21 cellular contexts compared by ENCODE assay signal in genomic region chr15:74387141-74387541, GRCh38. TPM values are rescaled to one million over a fixed set of nuclear protein-coding genes. Genes with fewer than 3 reads are reported as not detected.
A peak's percentile ranks its signal among the peaks of the same experiment; 100 is the strongest.
DNase-seq lines count a peak whose midpoint lies in the region; ATAC-seq and TF ChIP-seq lines count a peak whose summit lies in the region.
"Had no signal": no experiment of that assay in that cellular context is flagged by ENCODE, and none has a peak within 500 bp of the region (broad histone marks: within the 10 kb centered on the region; RNA-seq: fewer than 3 reads in every experiment).

No MANE protein-coding gene starts in this region.

- H3K27ac ChIP-seq in Peyer's patch (peak overlapping the region in 1 of 4 donors; percentile 81), thymus (ENCODE audit: low read depth) (peak overlapping the region; percentile 64)
- H3K27ac ChIP-seq: brain microvascular endothelial cell, transverse colon had no signal

- WGBS in thymus, result 53% methylated on average over 13 of the region's 13 CpGs

- no peaks in the 10 kb centered on the region for H3K27me3 Mint-ChIP-seq in activated T-cell treated with anti-CD3 and anti-CD28 coated beads, Interleukin-2, amount 50 U/mL, for 24 hours
- no peaks in the 10 kb centered on the region for H3K27me3 Mint-ChIP-seq in activated T-cell treated with anti-CD3 and anti-CD28 coated beads, Interleukin-2, amount 50 U/mL, for 4 hours (ENCODE audit: low read depth)
- H3K27me3 Mint-ChIP-seq: activated naive CD8-positive, alpha-beta T cell; CD4-positive, alpha-beta memory T cell had no signal

- H3K4me1 Mint-ChIP-seq in activated T-cell treated with anti-CD3 and anti-CD28 coated beads, Interleukin-2, amount 50 U/mL, for 24 hours (ENCODE audit: low read depth), result peaks cover 78% of the 10 kb centered on the region
- H3K4me1 Mint-ChIP-seq in activated T-cell treated with anti-CD3 and anti-CD28 coated beads, Interleukin-2, amount 50 U/mL, for 4 hours (ENCODE audit: low read depth), result peaks cover 61% of the 10 kb centered on the region

- TF ChIP-seq POLR2A in Peyer's patch (IDR thresholded peaks at IDR 0.05), result no peak

- ATAC-seq in activated T-cell treated with anti-CD3 and anti-CD28 coated beads, Interleukin-2, amount 50 U/mL, for 4 hours, result no peak
- ATAC-seq in GM18868 (IDR thresholded peaks at IDR 0.05; ENCODE audit: unreplicated experiment), result no peak
- ATAC-seq: A549, gastroesophageal sphincter, left ventricle myocardium superior had no signal

- H3K9me3 Mint-ChIP-seq in activated T-cell treated with anti-CD3 and anti-CD28 coated beads, Interleukin-2, amount 50 U/mL, for 24 hours, result no peaks in the 10 kb centered on the region
- H3K9me3 Mint-ChIP-seq in activated T-cell treated with anti-CD3 and anti-CD28 coated beads, Interleukin-2, amount 50 U/mL, for 4 hours, result no peaks in the 10 kb centered on the region
- H3K9me3 Mint-ChIP-seq: CD4-positive, alpha-beta memory T cell had no signal

- TF ChIP-seq CTCF in Peyer's patch (IDR thresholded peaks at IDR 0.05), result no peak

- no peak overlapping the region for H3K4me3 Mint-ChIP-seq in activated T-cell treated with anti-CD3 and anti-CD28 coated beads, Interleukin-2, amount 50 U/mL, for 24 hours
- no peak overlapping the region for H3K4me3 Mint-ChIP-seq in activated T-cell treated with anti-CD3 and anti-CD28 coated beads, Interleukin-2, amount 50 U/mL, for 4 hours
- H3K4me3 Mint-ChIP-seq: activated naive CD8-positive, alpha-beta T cell; CD4-positive, alpha-beta memory T cell had no signal

- H3K36me3 ChIP-seq in Peyer's patch, result no peaks in the 10 kb centered on the region
- H3K36me3 ChIP-seq in thymus (ENCODE audit: control insufficient read depth, insufficient read depth), result no peaks in the 10 kb centered on the region
- H3K36me3 ChIP-seq: brain microvascular endothelial cell, gastroesophageal sphincter, transverse colon had no signal

- no peaks in the 10 kb centered on the region for H3K36me3 Mint-ChIP-seq in activated T-cell treated with anti-CD3 and anti-CD28 coated beads, Interleukin-2, amount 50 U/mL, for 24 hours (ENCODE audit: low read depth)
- no peaks in the 10 kb centered on the region for H3K36me3 Mint-ChIP-seq in activated T-cell treated with anti-CD3 and anti-CD28 coated beads, Interleukin-2, amount 50 U/mL, for 4 hours (ENCODE audit: insufficient read depth)
- H3K36me3 Mint-ChIP-seq: activated naive CD8-positive, alpha-beta T cell; CD4-positive, alpha-beta memory T cell had no signal

- H3K4me3 ChIP-seq in Peyer's patch (no peak overlapping the region), thymus (ENCODE audit: low read length) (peak overlapping the region; percentile 4)
- H3K4me3 ChIP-seq: A549, gastroesophageal sphincter, transverse colon had no signal

- no peak for DNase-seq in activated T-cell treated with anti-CD3 and anti-CD28 coated beads, Interleukin-2, amount 50 U/mL, for 24 hours
- DNase-seq in activated T-cell treated with anti-CD3 and anti-CD28 coated beads, Interleukin-2, amount 50 U/mL, for 4 hours, result no peak
- DNase-seq in Peyer's patch (peak in 2 of 3 donors; percentile 65 to 75), germinal center (ENCODE audit: low spot score) (peak; percentile 57), H4 (ENCODE audit: low spot score) (no peak), AML-193 (lab: John Stamatoyannopoulos, UW) (no peak)
- DNase-seq: activated CD4-positive, alpha-beta T cell treated with anti-CD3 and anti-CD28 coated beads, Interleukin-2, amount 50 U/mL, for 1 hour; brain microvascular endothelial cell; CD4-positive, alpha-beta memory T cell; left ventricle myocardium superior; MV-4-11; NCI-H2107; NCI-H526; stimulated activated CD4-positive, alpha-beta T cell treated with anti-CD3 and anti-CD28 coated beads, Interleukin-4, amount 100 ng/mL, for 24 hours; transverse colon had no signal

- H3K27me3 ChIP-seq in Peyer's patch, result no peaks in the 10 kb centered on the region
- no peaks in the 10 kb centered on the region for H3K27me3 ChIP-seq in thymus (ENCODE audit: control insufficient read depth, insufficient read depth)
- H3K27me3 ChIP-seq: brain microvascular endothelial cell, gastroesophageal sphincter, transverse colon had no signal

- no peaks in the 10 kb centered on the region for H3K9me3 ChIP-seq in Peyer's patch
- no peaks in the 10 kb centered on the region for H3K9me3 ChIP-seq in thymus (ENCODE audit: control insufficient read depth)
- H3K9me3 ChIP-seq: A549, gastroesophageal sphincter, transverse colon had no signal

- peak overlapping the region; percentile 79 for H3K27ac Mint-ChIP-seq in activated T-cell treated with anti-CD3 and anti-CD28 coated beads, Interleukin-2, amount 50 U/mL, for 24 hours
- H3K27ac Mint-ChIP-seq: CD4-positive, alpha-beta memory T cell had no signal

- H3K4me1 ChIP-seq in Peyer's patch (peaks cover 0 to 51% (median 22%) of the 10 kb centered on the region in 4 donors), thymus (ENCODE audit: control insufficient read depth, insufficient read depth, low read length) (peaks cover 93% of the 10 kb centered on the region)

RNA-seq across cellular contexts. Expression of gene CYP11A1, which starts 19.7 kb away (rescaled TPM):
- total RNA-seq in activated T-cell treated with anti-CD3 and anti-CD28 coated beads, Interleukin-2, amount 50 U/mL, for 4 hours, result under 1 TPM; 0.33 to 0.41 (median 0.40) TPM
- 1 to 10 TPM in 3 of 4 donors, under 1 TPM in 1; 0.88 to 6.6 (median 3.3) TPM for total RNA-seq in Peyer's patch
- polyA plus RNA-seq in thymus, result 1.0 TPM
- total RNA-seq in H4 (2014; rRNA removed; shearing (Covaris generic)), result not detected in 2 replicates
- total RNA-seq: CD4-positive, alpha-beta memory T cell; myocyte had no signal
- polyA plus RNA-seq: CD4-positive, alpha-beta memory T cell had no signal

RNA-seq across cellular contexts. Expression of gene SEMA7A, which starts 46.6 kb away (rescaled TPM):
- 100 to 1,000 TPM; 187 to 215 (median 195) TPM for total RNA-seq in activated T-cell treated with anti-CD3 and anti-CD28 coated beads, Interleukin-2, amount 50 U/mL, for 4 hours
- total RNA-seq in Peyer's patch, result 10 to 100 TPM in 1 of 4 donors, 1 to 10 TPM in 3; 1.5 to 42.9 (median 1.6) TPM
- 12.3 TPM for polyA plus RNA-seq in thymus
- 0.53 and 0.91 TPM in 2 replicates for total RNA-seq in H4 (2014; rRNA removed; shearing (Covaris generic))

Comparison
In these comparisons a context has a peak if more than half of its experiments do, and no peak if none do; other contexts are left out.
1. DNase-seq: peak in Peyer's patch (2 of 3) and germinal center (single experiment); none in activated T-cell treated with anti-CD3 and anti-CD28 coated beads, Interleukin-2, amount 50 U/mL, for 24 hours (single experiment), activated T-cell treated with anti-CD3 and anti-CD28 coated beads, Interleukin-2, amount 50 U/mL, for 4 hours (single experiment), H4 (single experiment) and AML-193 (0 of 2).
2. RNA of gene SEMA7A, which starts 46.6 kb away (total RNA-seq): 187 to 215 TPM in activated T-cell treated with anti-CD3 and anti-CD28 coated beads, Interleukin-2, amount 50 U/mL, for 4 hours; 1.5 to 42.9 TPM in Peyer's patch and 0.53 to 0.91 TPM in H4; every median in the first group is over 4 times any median in the second.